In genomic region chr7:158783595-158783994, GRCh38 we compare ENCODE assay signal across 14 cellular contexts. TPM values are rescaled to one million over a fixed set of nuclear protein-coding genes. Genes with fewer than 3 reads are reported as not detected.
DNase-seq lines count a peak whose midpoint lies in the region; ATAC-seq and TF ChIP-seq lines count a peak whose summit lies in the region.
"Had no signal": no experiment of that assay in that cellular context is flagged by ENCODE, and none has a peak within 500 bp of the region (broad histone marks: within the 10 kb centered on the region; RNA-seq: fewer than 3 reads in every experiment).

No MANE protein-coding gene starts in this region.

- H3K4me3 Mint-ChIP-seq in activated CD4-positive, alpha-beta T cell treated with anti-CD3 and anti-CD28 coated beads, Interleukin-2, amount 10 ng/mL, durations not matched to agents 24 days and 14 days = no peak overlapping the region
- H3K4me3 Mint-ChIP-seq in immature natural killer cell = no peak overlapping the region
- H3K4me3 Mint-ChIP-seq: endodermal cell, type B pancreatic cell had no signal

- no peak overlapping the region for H3K27ac Mint-ChIP-seq in activated CD4-positive, alpha-beta T cell treated with anti-CD3 and anti-CD28 coated beads, Interleukin-2, amount 10 ng/mL, durations not matched to agents 24 days and 14 days
- H3K27ac Mint-ChIP-seq in immature natural killer cell = peak overlapping the region in 2 of 6 donors; percentile 27 to 76
- H3K27ac Mint-ChIP-seq: endodermal cell, type B pancreatic cell had no signal

- peaks cover 2% of the 10 kb centered on the region for H3K4me1 Mint-ChIP-seq in activated CD4-positive, alpha-beta T cell treated with anti-CD3 and anti-CD28 coated beads, Interleukin-2, amount 10 ng/mL, durations not matched to agents 24 days and 14 days
- H3K4me1 Mint-ChIP-seq in immature natural killer cell = peaks cover 11 to 24% of the 10 kb centered on the region in 2 donors

- H3K27me3 Mint-ChIP-seq in activated CD4-positive, alpha-beta T cell treated with anti-CD3 and anti-CD28 coated beads, Interleukin-2, amount 10 ng/mL, durations not matched to agents 24 days and 14 days = no peaks in the 10 kb centered on the region
- peaks cover 0 to 6% (median 2%) of the 10 kb centered on the region in 3 donors for H3K27me3 Mint-ChIP-seq in immature natural killer cell (ENCODE audit: low read depth in 3 of 3)
- H3K27me3 Mint-ChIP-seq: type B pancreatic cell had no signal

- H3K36me3 Mint-ChIP-seq in activated CD4-positive, alpha-beta T cell treated with anti-CD3 and anti-CD28 coated beads, Interleukin-2, amount 10 ng/mL, durations not matched to agents 24 days and 14 days (ENCODE audit: low read depth) = peaks cover 32% of the 10 kb centered on the region
- peaks cover 10 to 23% (median 11%) of the 10 kb centered on the region in 3 donors for H3K36me3 Mint-ChIP-seq in immature natural killer cell

- H3K27me3 ChIP-seq in muscle layer of duodenum (ENCODE audit: low read depth, low read length) (no peaks in the 10 kb centered on the region), thymus (ENCODE audit: control insufficient read depth, insufficient read depth) (no peaks in the 10 kb centered on the region), body of pancreas (no peaks in the 10 kb centered on the region)

- H3K36me3 ChIP-seq in muscle layer of duodenum (ENCODE audit: control insufficient read depth in 1 of 2, insufficient read depth in 2 of 2, low read length in 2 of 2) (peaks cover 19 to 36% of the 10 kb centered on the region in 2 donors), thymus (ENCODE audit: control insufficient read depth, insufficient read depth) (peaks cover 42% of the 10 kb centered on the region), body of pancreas (replicated peaks in 1 of 2; ENCODE audit: insufficient read depth in 1 of 2, low read depth in 2 of 2) (peaks cover 0 to 3% of the 10 kb centered on the region in 2 donors)

- H3K9me3 Mint-ChIP-seq in activated CD4-positive, alpha-beta T cell treated with anti-CD3 and anti-CD28 coated beads, Interleukin-2, amount 10 ng/mL, durations not matched to agents 24 days and 14 days = no peaks in the 10 kb centered on the region
- no peaks in the 10 kb centered on the region for H3K9me3 Mint-ChIP-seq in immature natural killer cell
- H3K9me3 Mint-ChIP-seq: endodermal cell, type B pancreatic cell had no signal

- ATAC-seq in body of pancreas = no peak

- 45% methylated on average over 8 of the region's 8 CpGs for WGBS in thymus
- 57 to 70% methylated on average over 7 to 8 of the region's 8 CpGs for WGBS in body of pancreas, 2 donors

- peak overlapping the region; percentile 78 for H3K27ac ChIP-seq in cingulate gyrus (ENCODE audit: low read depth, low read length)
- peak overlapping the region; percentile 81 for H3K27ac ChIP-seq in muscle layer of duodenum (ENCODE audit: low read length)
- H3K27ac ChIP-seq in thymus (ENCODE audit: low read depth) = peak overlapping the region; percentile 20
- H3K27ac ChIP-seq in body of pancreas = peak overlapping the region in 1 of 4 donors; percentile 7
- H3K27ac ChIP-seq: GM23248 had no signal

- H3K9me3 ChIP-seq in muscle layer of duodenum (ENCODE audit: control insufficient read depth in 1 of 2, low read length in 2 of 2) = no peaks in the 10 kb centered on the region
- H3K9me3 ChIP-seq in thymus (ENCODE audit: control insufficient read depth) = peaks cover 2% of the 10 kb centered on the region
- H3K9me3 ChIP-seq in body of pancreas = no peaks in the 10 kb centered on the region

- H3K4me3 ChIP-seq in muscle layer of duodenum (ENCODE audit: low read depth in 1 of 2, low read length in 2 of 2) (peak overlapping the region in 1 of 2 donors; percentile 34), thymus (ENCODE audit: low read length) (no peak overlapping the region), body of pancreas (no peak overlapping the region)
- H3K4me3 ChIP-seq: GM23248 had no signal

- TF ChIP-seq POLR2A in body of pancreas (IDR thresholded peaks at IDR 0.05) = no peak

- DNase-seq in activated CD4-positive, alpha-beta T cell treated with anti-CD3 and anti-CD28 coated beads, Interleukin-2, amount 50 U/mL, for 1 hour = peak; percentile 20
- no peak for DNase-seq in activated CD4-positive, alpha-beta T cell treated with anti-CD3 and anti-CD28 coated beads, Interleukin-2, amount 10 ng/mL, durations not matched to agents 24 days and 14 days
- DNase-seq in immature natural killer cell (no peak), DMS79 treated with DMSO at 0.1 percent for 48 hours (lab: John Stamatoyannopoulos, UW) (no peak), body of pancreas (no peak)
- DNase-seq: ACHN, DMS 273 treated with DMSO at 0.1 percent for 48 hours, endodermal cell, GM23248, NCI-H2107 had no signal

- peaks cover 6 to 30% of the 10 kb centered on the region in 2 donors for H3K4me1 ChIP-seq in muscle layer of duodenum (ENCODE audit: control insufficient read depth in 1 of 2, insufficient read depth in 2 of 2, low read length in 2 of 2)
- H3K4me1 ChIP-seq in thymus (ENCODE audit: control insufficient read depth, insufficient read depth, low read length) = peaks cover 12% of the 10 kb centered on the region
- peaks cover 11% of the 10 kb centered on the region for H3K4me1 ChIP-seq in body of pancreas

- TF ChIP-seq CTCF in body of pancreas (IDR thresholded peaks at IDR 0.05) = no peak

- intact Hi-C loops in activated CD4-positive, alpha-beta T cell treated with anti-CD3 and anti-CD28 coated beads, Interleukin-2, amount 10 ng/mL, durations not matched to agents 24 days and 14 days (cut with micrococcal nuclease) = loop anchor here (5.0 kb wide), 1 partner anchor 44 kb away; the partner anchor contains the start of gene ESYT2
- intact Hi-C loops in body of pancreas (cut with DNase I) = no loop called here

RNA-seq across cellular contexts. Expression of gene ESYT2, which starts 45.7 kb away (rescaled TPM):
- 60.3 and 61.3 TPM in 2 replicates for total RNA-seq in activated CD4-positive, alpha-beta T cell treated with anti-CD3 and anti-CD28 coated beads, Interleukin-2, amount 10 ng/mL, durations not matched to agents 24 days and 14 days
- 35.7 TPM for polyA plus RNA-seq in thymus
- polyA plus RNA-seq in immature natural killer cell = 10 to 100 TPM; 70.1 to 95.7 (median 84.0) TPM
- total RNA-seq in body of pancreas = 10 to 100 TPM; 35.9 to 40.5 TPM
